ENCODE assay signal across 15 cellular contexts in the genomic region with DNA sequence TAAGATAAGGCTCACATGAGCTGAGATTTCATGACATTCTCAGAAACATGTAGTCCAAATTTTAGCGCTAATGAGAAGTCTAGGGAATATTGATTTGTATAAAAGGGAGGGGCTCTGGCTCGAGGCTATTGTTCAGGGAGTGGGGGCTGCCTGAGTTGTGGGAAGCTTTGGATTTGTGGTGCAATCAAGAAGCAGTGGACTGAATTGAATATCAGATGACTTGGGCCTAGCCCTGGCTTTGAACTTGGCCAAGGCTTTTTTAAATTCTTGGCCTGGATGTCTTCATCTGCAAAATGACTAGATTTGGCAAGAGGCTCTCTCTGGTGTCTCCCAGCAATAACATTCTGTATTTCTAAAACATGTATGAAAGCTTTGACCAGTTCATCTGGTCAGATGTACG.
DNase-seq lines count a peak whose midpoint lies in the region; ATAC-seq and TF ChIP-seq lines count a peak whose summit lies in the region.
"Had no signal": no experiment of that assay in that cellular context is flagged by ENCODE, and none has a peak within 500 bp of the region (broad histone marks: within the 10 kb centered on the region; RNA-seq: fewer than 3 reads in every experiment).

No MANE protein-coding gene starts in this region.

- no peaks in the 10 kb centered on the region for H3K36me3 ChIP-seq in left ventricle myocardium inferior
- H3K36me3 ChIP-seq in IMR-90 (ENCODE audit: control insufficient read depth, insufficient read depth, low read length) = no peaks in the 10 kb centered on the region

- no peak overlapping the region for H2AFZ ChIP-seq in IMR-90 (replicated peaks; ENCODE audit: low read length, poor library complexity)

- WGBS in IMR-90 (ENCODE audit: extremely low coverage in 2 of 2, insufficient read length in 1 of 2), 2 experiments = no CpG with 5 or more reads among the region's 3 CpGs

- H3K14ac ChIP-seq in IMR-90 (replicated peaks; ENCODE audit: low read depth, low read length) = no peak overlapping the region

- no peak overlapping the region for H3K4ac ChIP-seq in IMR-90 (ENCODE audit: low read depth, low read length)

- H3K9me3 Mint-ChIP-seq in MCF 10A (ENCODE audit: unreplicated experiment) = no peaks in the 10 kb centered on the region
- H3K9me3 Mint-ChIP-seq: CD14-positive monocyte; CD8-positive, alpha-beta T cell had no signal

- H3K4me3 Mint-ChIP-seq in MCF 10A (ENCODE audit: unreplicated experiment) = no peak overlapping the region
- H3K4me3 Mint-ChIP-seq: CD14-positive monocyte; CD8-positive, alpha-beta T cell had no signal

- no peak overlapping the region for H2BK120ac ChIP-seq in IMR-90 (ENCODE audit: low read depth, low read length)

- CTCF ChIA-PET in IMR-90 (lab: Yijun Ruan, JAX) = no interaction called here
- CTCF ChIA-PET in MCF 10A (lab: Yijun Ruan, JAX) = interaction anchor here (0.6 to 0.7 kb wide), 2 partner anchors 478 to 1085 kb away, joined by 3 read pairs; no protein-coding TSS in a partner anchor

- H3K9me3 ChIP-seq in left ventricle myocardium inferior (replicated peaks) = no peaks in the 10 kb centered on the region
- H3K9me3 ChIP-seq in IMR-90 (ENCODE audit: control insufficient read depth, insufficient read depth, low read length) = no peaks in the 10 kb centered on the region
- H3K9me3 ChIP-seq: Caco-2 had no signal

- H3K4me3 ChIP-seq in left ventricle myocardium inferior (no peak overlapping the region), IMR-90 (ENCODE audit: insufficient read depth, low read depth, low read length) (no peak overlapping the region), fibroblast of the aortic adventitia (ENCODE audit: low read depth, low read length) (no peak overlapping the region)

- no TSS peak for BruUV-seq in IMR-90 (replicated peaks; lab: Mats Ljungman, UMichigan)
- no TSS peak for BruUV-seq in MCF 10A (replicated peaks; lab: Mats Ljungman, UMichigan)

- no peak overlapping the region for H3K56ac ChIP-seq in IMR-90 (ENCODE audit: extremely low read depth, insufficient read depth, low read length)

- H2BK15ac ChIP-seq in IMR-90 (ENCODE audit: low read depth, low read length) = no peak overlapping the region

- no peak overlapping the region for H3K23ac ChIP-seq in IMR-90 (ENCODE audit: low read depth, low read length)

- H4K20me1 ChIP-seq in IMR-90 (ENCODE audit: insufficient read depth, low read length) = no peaks in the 10 kb centered on the region

- H3K4me1 Mint-ChIP-seq in MCF 10A (ENCODE audit: insufficient read depth, unreplicated experiment) = no peaks in the 10 kb centered on the region
- H3K4me1 Mint-ChIP-seq: CD14-positive monocyte had no signal

- H3K9ac ChIP-seq in IMR-90 (ENCODE audit: low read depth, low read length) = no peak overlapping the region

- DNase-seq in Right ventricle myocardium inferior (ENCODE audit: missing footprints) = no peak
- DNase-seq in left ventricle myocardium inferior = no peak
- no peak for DNase-seq in IMR-90
- DNase-seq in fibroblast of the aortic adventitia (ENCODE audit: low read depth) = peak; percentile 2
- no peak for DNase-seq in omental fat pad (ENCODE audit: low spot score)
- DNase-seq in MCF 10A (ENCODE audit: unreplicated experiment) = no peak
- DNase-seq: Caco-2; CD8-positive, alpha-beta T cell; DMS53; GF-D8; H7 had no signal

- H3K27ac ChIP-seq in left ventricle myocardium inferior (replicated peaks) = no peak overlapping the region
- no peak overlapping the region for H3K27ac ChIP-seq in IMR-90 (ENCODE audit: insufficient read depth, low read length)
- H3K27ac ChIP-seq: 22Rv1 had no signal

- peaks cover 5% of the 10 kb centered on the region for H3K9me1 ChIP-seq in IMR-90 (ENCODE audit: insufficient read depth, low read length)

- H3K36me3 Mint-ChIP-seq in MCF 10A (ENCODE audit: insufficient read depth, unreplicated experiment) = no peaks in the 10 kb centered on the region
- H3K36me3 Mint-ChIP-seq: CD14-positive monocyte; CD8-positive, alpha-beta T cell had no signal

- H2AK5ac ChIP-seq in IMR-90 (ENCODE audit: low read depth, low read length) = no peak overlapping the region

- H3K27ac Mint-ChIP-seq in MCF 10A (ENCODE audit: low read depth, unreplicated experiment) = no peak overlapping the region
- H3K27ac Mint-ChIP-seq: CD14-positive monocyte; CD8-positive, alpha-beta T cell had no signal

- 0 out of 2 replicates have a peak overlapping the region, but pooled peaks have one; percentile 21 for H4K91ac ChIP-seq in IMR-90 (ENCODE audit: insufficient read depth, low read depth, low read length)

- H3K4me2 ChIP-seq in IMR-90 (ENCODE audit: low read depth, low read length) = no peak overlapping the region

- no peak overlapping the region for H2BK5ac ChIP-seq in IMR-90 (ENCODE audit: low read depth, low read length, poor library complexity, severe bottlenecking)

- dilution Hi-C loops in IMR-90 (cut with HindIII; ENCODE audit: low sequenced_read_pairs, unreplicated experiment) = no loop called here

- H4K8ac ChIP-seq in IMR-90 (ENCODE audit: low read depth in 2 of 2, low read length in 2 of 2) = no peak overlapping the region

- intact Hi-C loops in Right ventricle myocardium inferior (cut with DNase I) = no loop called here
- intact Hi-C loops in left ventricle myocardium inferior (cut with micrococcal nuclease) = no loop called here
- intact Hi-C loops in IMR-90 (cut with micrococcal nuclease) = no loop called here
- intact Hi-C loops in MCF 10A (cut with micrococcal nuclease) = no loop called here

- TF ChIP-seq POLR2A in IMR-90 (IDR thresholded peaks at IDR 0.05; ENCODE audit: low read depth, low read length) = no peak

- ATAC-seq in Right ventricle myocardium inferior (peak; percentile 73), IMR-90 (ENCODE audit: low read depth) (no peak), omental fat pad (ENCODE audit: low FRiP score) (peak; percentile 78), GM21723 (IDR thresholded peaks at IDR 0.05; ENCODE audit: unreplicated experiment) (no peak), HG03460 (IDR thresholded peaks at IDR 0.05; ENCODE audit: unreplicated experiment) (no peak)
- ATAC-seq: CD8-positive, alpha-beta T cell had no signal

- H3K27me3 Mint-ChIP-seq in MCF 10A (ENCODE audit: insufficient read depth, unreplicated experiment) = no peaks in the 10 kb centered on the region

- no peak overlapping the region for H2AK9ac ChIP-seq in IMR-90 (replicated peaks; ENCODE audit: low read depth, low read length, poor library complexity)

- POLR2A ChIA-PET in IMR-90 (lab: Charles Lee; ENCODE audit: unreplicated experiment) = no interaction called here
- POLR2A ChIA-PET in MCF 10A (lab: Yijun Ruan, JAX) = interaction anchor here (0.5 kb wide), 1 partner anchor 82 kb away, joined by 4 read pairs; no protein-coding TSS in a partner anchor

- TF ChIP-seq RAD21 in IMR-90 (IDR thresholded peaks at IDR 0.05; ENCODE audit: low read length) = no peak

- in situ Hi-C loops in IMR-90 (cut with MboI; ENCODE audit: low sequenced_read_pairs) = no loop called here

- H3K18ac ChIP-seq in IMR-90 (ENCODE audit: low read depth, low read length) = peak overlapping the region; percentile 58; the same call in 1 of the 2 replicates

- H3K27me3 ChIP-seq in left ventricle myocardium inferior (ENCODE audit: low read depth) = no peaks in the 10 kb centered on the region
- no peaks in the 10 kb centered on the region for H3K27me3 ChIP-seq in IMR-90 (ENCODE audit: control insufficient read depth, insufficient read depth, low read length)

- H3K4me1 ChIP-seq in left ventricle myocardium inferior = no peaks in the 10 kb centered on the region
- peaks cover 14% of the 10 kb centered on the region; the same call in 1 of the 2 replicates for H3K4me1 ChIP-seq in IMR-90 (ENCODE audit: control insufficient read depth, insufficient read depth, low read length)
- H3K4me1 ChIP-seq: Caco-2 had no signal

- no peak for TF ChIP-seq CTCF in left ventricle myocardium inferior (IDR thresholded peaks at IDR 0.05; ENCODE audit: borderline replicate concordance)
- no peak for TF ChIP-seq CTCF in IMR-90 (conservative IDR thresholded peaks at IDR 0.05; ENCODE audit: low read depth, low read length)
- TF ChIP-seq CTCF in fibroblast of the aortic adventitia (IDR thresholded peaks at IDR 0.05; ENCODE audit: insufficient read depth, low read length) = no peak
- no peak for TF ChIP-seq CTCF in omental fat pad (IDR thresholded peaks at IDR 0.05)
- TF ChIP-seq CTCF in MCF 10A (IDR thresholded peaks at IDR 0.05; ENCODE audit: unreplicated experiment) = no peak

- no peak overlapping the region for H2BK20ac ChIP-seq in IMR-90 (ENCODE audit: low read depth, low read length)

- peaks cover 0 to 4% of the 10 kb centered on the region in 2 experiments; a peak in 1 of 4 replicates for H3K79me1 ChIP-seq in IMR-90 (ENCODE audit: low read depth in 1 of 2, low read length in 2 of 2)

- H4K5ac ChIP-seq in IMR-90 (ENCODE audit: low read depth, low read length) = no peak overlapping the region

TF ChIP-seq in IMR-90, 13 proteins besides CTCF, POLR2A, EP300 and RAD21 (continues in another document):
- TF ChIP-seq NFE2L2 (IDR thresholded peaks at IDR 0.05; ENCODE audit: low read depth, low read length) = no peak
- no peak for TF ChIP-seq MAFK (IDR thresholded peaks at IDR 0.05; ENCODE audit: low read depth, low read length)
- TF ChIP-seq MAZ (IDR thresholded peaks at IDR 0.05; ENCODE audit: borderline replicate concordance, low read depth, low read length) = no peak
- TF ChIP-seq CHD1 (IDR thresholded peaks at IDR 0.05; ENCODE audit: low read depth, low read length) = no peak
- TF ChIP-seq FOS (IDR thresholded peaks at IDR 0.05; ENCODE audit: low read depth, low read length) = no peak
- no peak for TF ChIP-seq RFX5 (IDR thresholded peaks at IDR 0.05; ENCODE audit: low read depth, low read length)
- TF ChIP-seq USF2 (IDR thresholded peaks at IDR 0.05; ENCODE audit: low read depth, low read length) = no peak
- no peak for TF ChIP-seq SMC3 (IDR thresholded peaks at IDR 0.05; ENCODE audit: low read depth, low read length)
- TF ChIP-seq MXI1 (IDR thresholded peaks at IDR 0.05; ENCODE audit: borderline replicate concordance, low read depth, low read length) = no peak
- no peak for TF ChIP-seq CEBPB (IDR thresholded peaks at IDR 0.05; ENCODE audit: low read depth, low read length)
- TF ChIP-seq RCOR1 (IDR thresholded peaks at IDR 0.05; ENCODE audit: insufficient replicate concordance, low read length) = no peak
- no peak for TF ChIP-seq BHLHE40 (IDR thresholded peaks at IDR 0.05; ENCODE audit: low read depth, low read length)

Comparison
In these comparisons a context has a peak if more than half of its experiments do, and no peak if none do; other contexts are left out.
1. ATAC-seq: peak in Right ventricle myocardium inferior (single experiment) and omental fat pad (single experiment); none in IMR-90 (single experiment), GM21723 (single experiment) and HG03460 (single experiment).